Comparison of ENCODE assay signal across 16 cellular contexts in genomic region chr20:34968020-34968775, GRCh38. TPM values are rescaled to one million over a fixed set of nuclear protein-coding genes. Genes with fewer than 3 reads are reported as not detected.
DNase-seq lines count a peak whose midpoint lies in the region; ATAC-seq and TF ChIP-seq lines count a peak whose summit lies in the region.
"Had no signal": no experiment of that assay in that cellular context is flagged by ENCODE, and none has a peak within 500 bp of the region (broad histone marks: within the 10 kb centered on the region; RNA-seq: fewer than 3 reads in every experiment).

No MANE protein-coding gene starts in this region.

- DNase-seq in Right ventricle myocardium inferior (ENCODE audit: missing footprints): no peak
- no peak for DNase-seq in cardiac septum (ENCODE audit: low spot score)
- DNase-seq in coronary artery (ENCODE audit: low spot score): peak; percentile 26
- DNase-seq in left ventricle myocardium inferior: no peak
- no peak for DNase-seq in MM.1S
- no peak for DNase-seq in GDM1 (lab: John Stamatoyannopoulos, UW)
- DNase-seq: CD8-positive, alpha-beta memory T cell; DMS79 treated with DMSO at 0.1 percent for 48 hours; NCI-H1048; NCI-H1436 treated with DMSO at 0.1 percent for 48 hours; NCI-H2029 treated with DMSO at 0.1 percent for 48 hours; NCI-H2171 treated with DMSO at 0.1 percent for 48 hours; NCI-H774; RPMI8226 had no signal

- H3K36me3 ChIP-seq in left ventricle myocardium inferior: no peaks in the 10 kb centered on the region
- H3K36me3 ChIP-seq in MM.1S (replicated peaks; ENCODE audit: insufficient read depth, low read length): no peaks in the 10 kb centered on the region
- H3K36me3 ChIP-seq: BLaER1 treated with 17β-estradiol and CSF1 and Interleukin-3, amounts not matched to agents 10 nM and 100 nM had no signal

- no peak overlapping the region for H3K4me2 ChIP-seq in MM.1S (ENCODE audit: low read depth, low read length)

- intact Hi-C loops in Right ventricle myocardium inferior (cut with DNase I): no loop called here
- intact Hi-C loops in cardiac septum (cut with DNase I): no loop called here
- intact Hi-C loops in left ventricle myocardium inferior (cut with micrococcal nuclease): no loop called here

- H3K4me3 ChIP-seq in coronary artery (no peak overlapping the region), left ventricle myocardium inferior (peak overlapping the region; percentile 12), MM.1S (ENCODE audit: low read length) (no peak overlapping the region)
- H3K4me3 ChIP-seq: BLaER1 treated with 17β-estradiol and CSF1 and Interleukin-3, amounts not matched to agents 10 nM and 100 nM had no signal

- H3F3A ChIP-seq in MM.1S (ENCODE audit: insufficient read depth, low read length): no peaks in the 10 kb centered on the region

- TF ChIP-seq CTCF in coronary artery (IDR thresholded peaks at IDR 0.05): no peak
- TF ChIP-seq CTCF in left ventricle myocardium inferior (IDR thresholded peaks at IDR 0.05; ENCODE audit: borderline replicate concordance): no peak
- no peak for TF ChIP-seq CTCF in MM.1S (IDR thresholded peaks at IDR 0.05; ENCODE audit: low read length)

- H3K79me2 ChIP-seq in MM.1S (ENCODE audit: low read length): no peaks in the 10 kb centered on the region

- no peak overlapping the region for H3K27ac ChIP-seq in coronary artery
- peak overlapping the region; percentile 80 for H3K27ac ChIP-seq in left ventricle myocardium inferior (replicated peaks)
- peak overlapping the region; percentile 2 for H3K27ac ChIP-seq in temporal lobe (ENCODE audit: low read depth, low read length)
- H3K27ac ChIP-seq in MM.1S (ENCODE audit: low read length): no peak overlapping the region
- H3K27ac ChIP-seq: BLaER1 treated with 17β-estradiol and CSF1 and Interleukin-3, amounts not matched to agents 10 nM and 100 nM had no signal

- peak; percentile 14 for ATAC-seq in Right ventricle myocardium inferior

- no peak overlapping the region for H2AFZ ChIP-seq in MM.1S (ENCODE audit: low read length)

- no peaks in the 10 kb centered on the region for H3K9me2 ChIP-seq in MM.1S (replicated peaks; ENCODE audit: insufficient read depth, low read length)

- H3K27me3 ChIP-seq in left ventricle myocardium inferior (ENCODE audit: low read depth) (no peaks in the 10 kb centered on the region), MM.1S (replicated peaks; ENCODE audit: insufficient read depth, low read length) (no peaks in the 10 kb centered on the region)
- H3K27me3 ChIP-seq: BLaER1 treated with 17β-estradiol and CSF1 and Interleukin-3, amounts not matched to agents 10 nM and 100 nM had no signal

- H3K9me3 ChIP-seq in left ventricle myocardium inferior (replicated peaks): no peaks in the 10 kb centered on the region
- no peaks in the 10 kb centered on the region for H3K9me3 ChIP-seq in MM.1S (replicated peaks; ENCODE audit: insufficient read depth, low read length)
- H3K9me3 ChIP-seq: BLaER1 treated with 17β-estradiol and CSF1 and Interleukin-3, amounts not matched to agents 10 nM and 100 nM had no signal

- no peaks in the 10 kb centered on the region for H4K20me1 ChIP-seq in MM.1S (ENCODE audit: insufficient read depth, low read length)
- H4K20me1 ChIP-seq: BLaER1 treated with 17β-estradiol and CSF1 and Interleukin-3, amounts not matched to agents 10 nM and 100 nM had no signal

- no peak overlapping the region for H3K9ac ChIP-seq in MM.1S (ENCODE audit: low read length)
- H3K9ac ChIP-seq: BLaER1 treated with 17β-estradiol and CSF1 and Interleukin-3, amounts not matched to agents 10 nM and 100 nM had no signal

- H3K4me1 ChIP-seq in left ventricle myocardium inferior (peaks cover 28% of the 10 kb centered on the region), MM.1S (ENCODE audit: low read length) (no peaks in the 10 kb centered on the region)

RNA-seq across cellular contexts. Expression of gene MYH7B, which starts 12.5 kb away (rescaled TPM):
- total RNA-seq in Right ventricle myocardium inferior (230 TPM), cardiac septum (238 TPM), left ventricle myocardium inferior (253 TPM), temporal lobe (under 0.01 TPM)

RNA-seq across cellular contexts. Expression of gene GSS, which starts 12.6 kb away (rescaled TPM):
- total RNA-seq in Right ventricle myocardium inferior (17.6 TPM), cardiac septum (27.5 TPM), left ventricle myocardium inferior (17.2 TPM), temporal lobe (22.6 TPM)

Comparison
In these comparisons a context has a peak if more than half of its experiments do, and no peak if none do; other contexts are left out.
1. H3K27ac ChIP-seq: peak in left ventricle myocardium inferior (single experiment) and temporal lobe (single experiment); none in coronary artery (0 of 2) and MM.1S (single experiment).
2. RNA of gene MYH7B, which starts 12.5 kb away (total RNA-seq): 253 TPM in left ventricle myocardium inferior (single experiment), 238 TPM in cardiac septum (single experiment) and 230 TPM in Right ventricle myocardium inferior (single experiment); under 0.01 TPM in temporal lobe (single experiment); every median in the first group is over 100 times any median in the second.